2 cellular contexts compared by ENCODE assay signal in the genomic region with DNA sequence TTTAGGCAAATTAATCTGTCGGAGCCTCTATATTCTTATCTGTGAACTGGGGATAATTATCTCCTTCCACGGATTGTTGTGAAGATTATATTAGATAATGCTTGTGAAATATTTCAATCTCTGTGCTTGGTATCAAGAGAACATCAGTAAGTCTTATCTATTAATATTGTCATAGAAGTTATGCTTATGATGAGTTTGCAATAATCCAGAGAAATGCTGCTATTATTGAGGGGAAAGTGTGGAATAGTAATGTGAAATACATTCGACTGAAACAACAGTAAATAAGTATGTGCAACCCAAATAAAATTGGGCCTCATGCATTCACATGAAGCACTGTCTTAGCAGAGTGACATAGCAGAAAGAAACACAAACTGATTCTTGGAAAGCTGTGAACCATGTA.
TF ChIP-seq lines count a peak whose summit lies in the region.

No MANE protein-coding gene starts in this region.

TF ChIP-seq in A549, 52 proteins besides CTCF, POLR2A, EP300 and RAD21 (continued from another document):
- TF ChIP-seq, protein P1, sequence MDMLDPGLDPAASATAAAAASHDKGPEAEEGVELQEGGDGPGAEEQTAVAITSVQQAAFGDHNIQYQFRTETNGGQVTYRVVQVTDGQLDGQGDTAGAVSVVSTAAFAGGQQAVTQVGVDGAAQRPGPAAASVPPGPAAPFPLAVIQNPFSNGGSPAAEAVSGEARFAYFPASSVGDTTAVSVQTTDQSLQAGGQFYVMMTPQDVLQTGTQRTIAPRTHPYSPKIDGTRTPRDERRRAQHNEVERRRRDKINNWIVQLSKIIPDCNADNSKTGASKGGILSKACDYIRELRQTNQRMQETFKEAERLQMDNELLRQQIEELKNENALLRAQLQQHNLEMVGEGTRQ (IDR thresholded peaks at IDR 0.05): no peak
- TF ChIP-seq EHF (CRISPR knock-in tag; IDR thresholded peaks at IDR 0.05) (no peak), HOXB13 (CRISPR knock-in tag; IDR thresholded peaks at IDR 0.05; ENCODE audit: low read depth) (no peak), RCOR1 (IDR thresholded peaks at IDR 0.05; ENCODE audit: low read depth, low read length) (no peak)

TF ChIP-seq in K562, 482 proteins besides CTCF, POLR2A, EP300 and RAD21 (continued from another document):
- peak; percentile 21; the same call in 1 of the 2 replicates for TF ChIP-seq MAFF (IDR thresholded peaks at IDR 0.05; ENCODE audit: low read length)
- no peak for TF ChIP-seq ZNF134 (CRISPR knock-in tag; conservative IDR thresholded peaks at IDR 0.05)
- TF ChIP-seq ZNF316 (IDR thresholded peaks at IDR 0.05): peak; percentile 71
- no peak for TF ChIP-seq TAF15 (IDR thresholded peaks at IDR 0.05; ENCODE audit: low read depth, low read length)
- TF ChIP-seq C11orf30 (IDR thresholded peaks at IDR 0.05; ENCODE audit: low read depth): peak; percentile 67
- peak; percentile 52 for TF ChIP-seq MAFG (tag; conservative IDR thresholded peaks at IDR 0.05)
